Comparison of ENCODE assay signal across 9 cellular contexts in the genomic region with DNA sequence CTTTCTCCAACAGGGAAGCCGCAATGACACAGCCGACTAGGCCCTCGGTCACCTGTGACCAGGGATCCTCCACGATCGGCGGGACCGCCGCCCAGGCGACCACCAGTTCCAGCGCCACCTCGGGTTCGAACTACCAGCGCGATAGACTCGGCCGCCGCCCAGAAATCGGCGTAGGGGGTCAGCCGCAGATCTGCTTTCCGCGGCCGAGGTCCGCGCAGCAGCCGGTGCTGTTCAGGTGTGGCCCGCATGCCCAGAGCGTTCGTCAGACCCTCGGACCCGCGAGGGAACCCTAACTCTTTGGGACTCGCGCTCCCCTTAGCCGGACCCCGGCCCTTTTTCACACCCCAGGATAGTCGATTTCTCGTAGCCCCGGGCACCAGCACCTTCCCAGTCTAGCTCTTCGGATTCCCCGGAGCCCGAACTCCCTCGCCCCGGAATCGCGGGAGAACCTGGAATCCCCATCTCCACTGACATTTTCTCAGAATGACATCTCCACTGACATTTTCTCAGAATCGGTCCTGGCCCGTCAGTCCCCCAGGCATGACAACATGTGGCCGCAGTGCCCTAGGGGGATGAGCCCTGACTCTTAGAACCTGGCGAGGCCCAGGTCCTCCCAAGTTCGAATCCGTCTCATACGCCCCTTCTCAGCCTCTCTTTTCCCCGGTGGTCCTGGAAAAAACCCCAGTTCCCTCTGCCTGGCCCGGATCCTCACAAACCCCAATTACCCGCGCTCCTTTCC. TPM values are rescaled to one million over a fixed set of nuclear protein-coding genes. Genes with fewer than 3 reads are reported as not detected.
DNase-seq lines count a peak whose midpoint lies in the region; ATAC-seq and TF ChIP-seq lines count a peak whose summit lies in the region.
"Had no signal": no experiment of that assay in that cellular context is flagged by ENCODE, and none has a peak within 500 bp of the region (broad histone marks: within the 10 kb centered on the region; RNA-seq: fewer than 3 reads in every experiment).

No MANE protein-coding gene starts in this region.

- H3K27ac Mint-ChIP-seq in naive thymus-derived CD8-positive, alpha-beta T cell = peak overlapping the region in 3 of 10 donors; percentile 48 to 59 (median 49)

- POLR2A ChIA-PET in naive thymus-derived CD8-positive, alpha-beta T cell (lab: Charles Lee) = no interaction called here

- H3K4me3 Mint-ChIP-seq in naive thymus-derived CD8-positive, alpha-beta T cell = peak overlapping the region; percentile 73 to 89 (median 81)

- peaks cover 26 to 60% (median 38%) of the 10 kb centered on the region in 5 donors for H3K27me3 Mint-ChIP-seq in naive thymus-derived CD8-positive, alpha-beta T cell

- peaks cover 0 to 4% (median 4%) of the 10 kb centered on the region in 3 donors for H3K36me3 Mint-ChIP-seq in naive thymus-derived CD8-positive, alpha-beta T cell

- H3K9me3 Mint-ChIP-seq in naive thymus-derived CD8-positive, alpha-beta T cell = peaks cover 0 to 4% (median 0%) of the 10 kb centered on the region in 9 donors

- peaks cover 20 to 28% (median 24%) of the 10 kb centered on the region in 4 donors for H3K4me1 Mint-ChIP-seq in naive thymus-derived CD8-positive, alpha-beta T cell

- DNase-seq in HL-60 (ENCODE audit: low read depth in 1 of 2, low spot score in 1 of 2) (no peak), DMS 273 treated with DMSO at 0.1 percent for 48 hours (lab: John Stamatoyannopoulos, UW) (no peak), AG08396 (ENCODE audit: low spot score) (no peak)
- DNase-seq in naive thymus-derived CD8-positive, alpha-beta T cell = no peak
- DNase-seq in stimulated activated CD4-positive, alpha-beta T cell treated with anti-CD3 and anti-CD28 coated beads, Interleukin-15, amount 100 ng/mL, for 24 hours = no peak
- DNase-seq: stimulated activated CD4-positive, alpha-beta T cell treated with anti-CD3 and anti-CD28 coated beads, Interleukin-2, amount 100 ng/mL, for 48 hours had no signal

- H3K4me1 ChIP-seq in ACC112 (ENCODE audit: control insufficient read depth, insufficient read depth, low read length, unreplicated experiment) (no peaks in the 10 kb centered on the region), ectodermal cell (ENCODE audit: control insufficient read depth, insufficient read depth, low read length) (peaks cover 4% of the 10 kb centered on the region)

- H3K4me3 ChIP-seq in ACC112 (ENCODE audit: low read depth, low read length) = peak overlapping the region; percentile 76
- peak overlapping the region; percentile 42; the same call in 1 of the 2 replicates for H3K4me3 ChIP-seq in HL-60 (replicated peaks; ENCODE audit: insufficient read depth, low read length)
- H3K4me3 ChIP-seq in ectodermal cell (ENCODE audit: insufficient read depth, low read depth, low read length) = peak overlapping the region; percentile 40

- H3K36me3 ChIP-seq in ACC112 (ENCODE audit: insufficient read depth, low read length) (no peaks in the 10 kb centered on the region), ectodermal cell (ENCODE audit: control insufficient read depth, insufficient read depth, low read length) (no peaks in the 10 kb centered on the region)

- peak overlapping the region; percentile 84 for H2AFZ ChIP-seq in ACC112 (ENCODE audit: low read length, unreplicated experiment)

- H3K27ac ChIP-seq in ACC112 (ENCODE audit: low read depth, low read length) (no peak overlapping the region), HL-60 (replicated peaks) (no peak overlapping the region), ectodermal cell (ENCODE audit: insufficient read depth, low read depth, low read length, poor library complexity, severe bottlenecking) (no peak overlapping the region)

- no peaks in the 10 kb centered on the region for H3K9me3 ChIP-seq in ectodermal cell (ENCODE audit: control insufficient read depth, low read length)

- no peak for TF ChIP-seq CTCF in HL-60 (IDR thresholded peaks at IDR 0.05; ENCODE audit: insufficient read depth, low read length)

- 52 to 53% methylated on average over 57 of the region's 57 CpGs for WGBS in ectodermal cell, 2 experiments

- no peaks in the 10 kb centered on the region for H3K79me2 ChIP-seq in ACC112 (ENCODE audit: control insufficient read depth, insufficient read depth, low read length, unreplicated experiment)

- H3K27me3 ChIP-seq in ACC112 (ENCODE audit: insufficient read depth, low read length) (peaks cover 27% of the 10 kb centered on the region), HL-60 (ENCODE audit: insufficient read depth, poor library complexity, severe bottlenecking) (peaks cover 30% of the 10 kb centered on the region), ectodermal cell (ENCODE audit: control insufficient read depth, insufficient read depth, low read length, poor library complexity, severe bottlenecking) (peaks cover 37% of the 10 kb centered on the region)

- ATAC-seq in naive thymus-derived CD8-positive, alpha-beta T cell = no peak
- no peak for ATAC-seq in HG02678 (IDR thresholded peaks at IDR 0.05; ENCODE audit: unreplicated experiment)

RNA-seq across cellular contexts. Expression of gene C5orf52, which starts 0.4 kb away (rescaled TPM):
- not detected for polyA plus RNA-seq in ectodermal cell (2013, experiment 1 of 4)
- not detected for polyA plus RNA-seq in ectodermal cell (2013, experiment 2 of 4)
- polyA plus RNA-seq in ectodermal cell (2013, experiment 3 of 4) = not detected
- not detected for polyA plus RNA-seq in ectodermal cell (2013, experiment 4 of 4)
- not detected for total RNA-seq in naive thymus-derived CD8-positive, alpha-beta T cell
- polyA plus RNA-seq in naive thymus-derived CD8-positive, alpha-beta T cell = not detected

RNA-seq across cellular contexts. Expression of gene SOX30, which starts 19.5 kb away (rescaled TPM):
- polyA plus RNA-seq in ectodermal cell (2013, experiment 1 of 4) = 0.35 TPM
- 0.14 TPM for polyA plus RNA-seq in ectodermal cell (2013, experiment 2 of 4)
- not detected for polyA plus RNA-seq in ectodermal cell (2013, experiment 3 of 4)
- polyA plus RNA-seq in ectodermal cell (2013, experiment 4 of 4) = 0.08 TPM
- total RNA-seq in naive thymus-derived CD8-positive, alpha-beta T cell = under 1 TPM; 0.14 to 0.44 TPM
- polyA plus RNA-seq in naive thymus-derived CD8-positive, alpha-beta T cell = under 1 TPM; 0.07 to 0.16 (median 0.12) TPM

RNA-seq across cellular contexts. Expression of gene THG1L, which starts 59.5 kb away (rescaled TPM):
- 17.6 TPM for polyA plus RNA-seq in ectodermal cell (2013, experiment 1 of 4)
- polyA plus RNA-seq in ectodermal cell (2013, experiment 2 of 4) = 16.7 TPM
- polyA plus RNA-seq in ectodermal cell (2013, experiment 3 of 4) = 15.7 TPM
- 16.3 TPM for polyA plus RNA-seq in ectodermal cell (2013, experiment 4 of 4)
- 10 to 100 TPM; 13.4 TPM for total RNA-seq in naive thymus-derived CD8-positive, alpha-beta T cell
- polyA plus RNA-seq in naive thymus-derived CD8-positive, alpha-beta T cell = 1 to 10 TPM; 6.3 to 9.0 (median 8.0) TPM
